In the genomic region with DNA sequence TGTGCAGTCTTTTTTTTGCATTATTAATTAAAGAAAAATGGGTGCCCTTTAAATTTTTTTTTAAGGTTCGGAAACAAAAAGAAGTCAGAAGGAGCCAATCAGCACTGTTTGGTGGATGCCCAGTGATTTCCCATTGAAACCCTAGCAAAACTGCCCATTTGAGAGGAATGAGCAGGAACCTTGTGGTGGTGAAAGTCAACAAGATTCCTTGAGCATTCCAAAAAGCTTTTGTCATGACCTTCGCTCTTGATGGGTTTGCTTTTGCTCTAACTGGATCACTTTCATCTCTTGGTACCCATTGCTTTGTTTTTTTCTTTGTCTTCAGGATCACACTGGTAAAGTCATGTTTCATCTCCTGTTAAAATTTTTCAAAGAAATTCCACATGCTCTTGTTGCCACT, we compare ENCODE assay signal across 1 cellular context.
TF ChIP-seq lines count a peak whose summit lies in the region.

No MANE protein-coding gene starts in this region.

TF ChIP-seq in HepG2, 621 proteins besides CTCF, POLR2A, EP300 and RAD21 (continued from another document and continues in another):
- TF ChIP-seq, protein P1, sequence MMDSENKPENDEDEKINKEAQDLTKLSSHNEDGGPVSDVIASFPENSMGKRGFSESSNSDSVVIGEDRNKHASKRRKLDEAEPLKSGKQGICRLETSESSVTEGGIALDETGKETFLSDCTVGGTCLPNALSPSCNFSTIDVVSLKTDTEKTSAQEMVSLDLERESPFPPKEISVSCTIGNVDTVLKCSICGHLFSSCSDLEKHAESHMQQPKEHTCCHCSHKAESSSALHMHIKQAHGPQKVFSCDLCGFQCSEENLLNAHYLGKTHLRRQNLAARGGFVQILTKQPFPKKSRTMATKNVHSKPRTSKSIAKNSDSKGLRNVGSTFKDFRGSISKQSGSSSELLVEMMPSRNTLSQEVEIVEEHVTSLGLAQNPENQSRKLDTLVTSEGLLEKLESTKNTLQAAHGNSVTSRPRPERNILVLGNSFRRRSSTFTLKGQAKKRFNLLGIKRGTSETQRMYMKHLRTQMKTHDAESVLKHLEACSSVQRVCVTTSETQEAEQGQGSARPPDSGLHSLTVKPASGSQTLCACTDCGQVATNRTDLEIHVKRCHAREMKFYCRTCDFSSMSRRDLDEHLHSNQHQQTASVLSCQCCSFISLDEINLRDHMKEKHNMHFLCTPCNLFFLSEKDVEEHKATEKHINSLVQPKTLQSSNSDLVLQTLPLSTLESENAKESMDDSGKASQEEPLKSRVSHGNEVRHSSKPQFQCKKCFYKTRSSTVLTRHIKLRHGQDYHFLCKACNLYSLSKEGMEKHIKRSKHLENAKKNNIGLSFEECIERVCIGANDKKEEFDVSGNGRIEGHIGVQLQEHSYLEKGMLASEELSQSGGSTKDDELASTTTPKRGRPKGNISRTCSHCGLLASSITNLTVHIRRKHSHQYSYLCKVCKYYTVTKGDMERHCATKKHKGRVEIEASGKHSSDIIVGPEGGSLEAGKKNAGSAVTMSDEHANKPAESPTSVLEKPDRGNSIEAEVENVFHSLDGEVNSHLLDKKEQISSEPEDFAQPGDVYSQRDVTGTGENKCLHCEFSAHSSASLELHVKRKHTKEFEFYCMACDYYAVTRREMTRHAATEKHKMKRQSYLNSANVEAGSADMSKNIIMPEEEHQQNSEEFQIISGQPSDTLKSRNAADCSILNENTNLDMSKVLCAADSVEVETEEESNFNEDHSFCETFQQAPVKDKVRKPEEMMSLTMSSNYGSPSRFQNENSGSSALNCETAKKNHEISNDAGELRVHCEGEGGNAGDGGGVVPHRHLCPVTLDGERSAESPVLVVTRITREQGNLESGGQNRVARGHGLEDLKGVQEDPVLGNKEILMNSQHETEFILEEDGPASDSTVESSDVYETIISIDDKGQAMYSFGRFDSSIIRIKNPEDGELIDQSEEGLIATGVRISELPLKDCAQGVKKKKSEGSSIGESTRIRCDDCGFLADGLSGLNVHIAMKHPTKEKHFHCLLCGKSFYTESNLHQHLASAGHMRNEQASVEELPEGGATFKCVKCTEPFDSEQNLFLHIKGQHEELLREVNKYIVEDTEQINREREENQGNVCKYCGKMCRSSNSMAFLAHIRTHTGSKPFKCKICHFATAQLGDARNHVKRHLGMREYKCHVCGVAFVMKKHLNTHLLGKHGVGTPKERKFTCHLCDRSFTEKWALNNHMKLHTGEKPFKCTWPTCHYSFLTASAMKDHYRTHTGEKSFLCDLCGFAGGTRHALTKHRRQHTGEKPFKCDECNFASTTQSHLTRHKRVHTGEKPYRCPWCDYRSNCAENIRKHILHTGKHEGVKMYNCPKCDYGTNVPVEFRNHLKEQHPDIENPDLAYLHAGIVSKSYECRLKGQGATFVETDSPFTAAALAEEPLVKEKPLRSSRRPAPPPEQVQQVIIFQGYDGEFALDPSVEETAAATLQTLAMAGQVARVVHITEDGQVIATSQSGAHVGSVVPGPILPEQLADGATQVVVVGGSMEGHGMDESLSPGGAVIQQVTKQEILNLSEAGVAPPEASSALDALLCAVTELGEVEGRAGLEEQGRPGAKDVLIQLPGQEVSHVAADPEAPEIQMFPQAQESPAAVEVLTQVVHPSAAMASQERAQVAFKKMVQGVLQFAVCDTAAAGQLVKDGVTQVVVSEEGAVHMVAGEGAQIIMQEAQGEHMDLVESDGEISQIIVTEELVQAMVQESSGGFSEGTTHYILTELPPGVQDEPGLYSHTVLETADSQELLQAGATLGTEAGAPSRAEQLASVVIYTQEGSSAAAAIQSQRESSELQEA (CRISPR knock-in tag; IDR thresholded peaks at IDR 0.05; ENCODE audit: not compliant biosample characterization): no peak
- TF ChIP-seq DNMT1 (CRISPR knock-in tag; IDR thresholded peaks at IDR 0.05) (no peak), CREM (IDR thresholded peaks at IDR 0.05) (peak; percentile 45; the same call in 1 of the 2 replicates), CREM (CRISPR knock-in tag; IDR thresholded peaks at IDR 0.05) (no peak), CHCHD3 (CRISPR knock-in tag; IDR thresholded peaks at IDR 0.05) (no peak), MIXL1 (CRISPR knock-in tag; IDR thresholded peaks at IDR 0.05) (0 out of 2 replicates have a peak, but pooled peaks have one; percentile 18), HOXA9 (CRISPR knock-in tag; IDR thresholded peaks at IDR 0.05; ENCODE audit: borderline replicate concordance) (no peak), ZNF672 (CRISPR knock-in tag; IDR thresholded peaks at IDR 0.05) (no peak), NCOA2 (CRISPR knock-in tag; IDR thresholded peaks at IDR 0.05) (peak; percentile 83), ETV5 (CRISPR knock-in tag; IDR thresholded peaks at IDR 0.05; ENCODE audit: borderline replicate concordance) (peak; percentile 66; the same call in 1 of the 2 replicates), RNF2 (conservative IDR thresholded peaks at IDR 0.05; ENCODE audit: low read depth) (no peak), HDAC1 (CRISPR knock-in tag; IDR thresholded peaks at IDR 0.05) (no peak), KLF9 (CRISPR knock-in tag; IDR thresholded peaks at IDR 0.05; ENCODE audit: low read depth) (no peak), HES4 (CRISPR knock-in tag; IDR thresholded peaks at IDR 0.05; ENCODE audit: borderline replicate concordance) (no peak), MAFF (IDR thresholded peaks at IDR 0.05; ENCODE audit: low read depth, low read length) (no peak), HMG20B (CRISPR knock-in tag; conservative IDR thresholded peaks at IDR 0.05) (peak; percentile 50; the same call in 1 of the 2 replicates), MED8 (CRISPR knock-in tag; IDR thresholded peaks at IDR 0.05; ENCODE audit: insufficient replicate concordance) (no peak), SIN3B (IDR thresholded peaks at IDR 0.05; ENCODE audit: low read length) (no peak), ZNF749 (CRISPR knock-in tag; IDR thresholded peaks at IDR 0.05; ENCODE audit: borderline replicate concordance) (no peak), BCL6 (CRISPR knock-in tag; IDR thresholded peaks at IDR 0.05) (peak; percentile 70), ZNF546 (CRISPR knock-in tag; conservative IDR thresholded peaks at IDR 0.05) (no peak), SOX13 (IDR thresholded peaks at IDR 0.05) (peak; percentile 93), SOX13 (CRISPR knock-in tag; conservative IDR thresholded peaks at IDR 0.05 in 1 of 2, IDR thresholded peaks at IDR 0.05 in 1 of 2) (peak in 1 of 2 experiments; percentile 100; a peak in 2 of 4 replicates), ZNF792 (CRISPR knock-in tag; IDR thresholded peaks at IDR 0.05) (no peak), ZNF160 (CRISPR knock-in tag; IDR thresholded peaks at IDR 0.05) (no peak), MXD4 (CRISPR knock-in tag; IDR thresholded peaks at IDR 0.05) (0 out of 2 replicates have a peak, but pooled peaks have one; percentile 21), ELF3 (CRISPR knock-in tag; IDR thresholded peaks at IDR 0.05) (peak; percentile 42), GATAD1 (CRISPR knock-in tag; IDR thresholded peaks at IDR 0.05) (no peak), ZBTB20 (CRISPR knock-in tag; IDR thresholded peaks at IDR 0.05; ENCODE audit: borderline replicate concordance, low read depth) (no peak), XBP1 (CRISPR knock-in tag; IDR thresholded peaks at IDR 0.05) (no peak), FOXP1 (IDR thresholded peaks at IDR 0.05) (no peak), FOXP1 (CRISPR knock-in tag; IDR thresholded peaks at IDR 0.05) (peak; percentile 51; the same call in 1 of the 2 replicates), ZFP36L2 (CRISPR knock-in tag; IDR thresholded peaks at IDR 0.05) (no peak)
- TF ChIP-seq, protein P2, sequence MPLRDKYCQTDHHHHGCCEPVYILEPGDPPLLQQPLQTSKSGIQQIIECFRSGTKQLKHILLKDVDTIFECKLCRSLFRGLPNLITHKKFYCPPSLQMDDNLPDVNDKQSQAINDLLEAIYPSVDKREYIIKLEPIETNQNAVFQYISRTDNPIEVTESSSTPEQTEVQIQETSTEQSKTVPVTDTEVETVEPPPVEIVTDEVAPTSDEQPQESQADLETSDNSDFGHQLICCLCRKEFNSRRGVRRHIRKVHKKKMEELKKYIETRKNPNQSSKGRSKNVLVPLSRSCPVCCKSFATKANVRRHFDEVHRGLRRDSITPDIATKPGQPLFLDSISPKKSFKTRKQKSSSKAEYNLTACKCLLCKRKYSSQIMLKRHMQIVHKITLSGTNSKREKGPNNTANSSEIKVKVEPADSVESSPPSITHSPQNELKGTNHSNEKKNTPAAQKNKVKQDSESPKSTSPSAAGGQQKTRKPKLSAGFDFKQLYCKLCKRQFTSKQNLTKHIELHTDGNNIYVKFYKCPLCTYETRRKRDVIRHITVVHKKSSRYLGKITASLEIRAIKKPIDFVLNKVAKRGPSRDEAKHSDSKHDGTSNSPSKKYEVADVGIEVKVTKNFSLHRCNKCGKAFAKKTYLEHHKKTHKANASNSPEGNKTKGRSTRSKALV (CRISPR knock-in tag; IDR thresholded peaks at IDR 0.05): 0 out of 2 replicates have a peak, but pooled peaks have one; percentile 29
- TF ChIP-seq, protein P3, sequence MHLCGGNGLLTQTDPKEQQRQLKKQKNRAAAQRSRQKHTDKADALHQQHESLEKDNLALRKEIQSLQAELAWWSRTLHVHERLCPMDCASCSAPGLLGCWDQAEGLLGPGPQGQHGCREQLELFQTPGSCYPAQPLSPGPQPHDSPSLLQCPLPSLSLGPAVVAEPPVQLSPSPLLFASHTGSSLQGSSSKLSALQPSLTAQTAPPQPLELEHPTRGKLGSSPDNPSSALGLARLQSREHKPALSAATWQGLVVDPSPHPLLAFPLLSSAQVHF (CRISPR knock-in tag; IDR thresholded peaks at IDR 0.05): no peak
- TF ChIP-seq, protein P4, sequence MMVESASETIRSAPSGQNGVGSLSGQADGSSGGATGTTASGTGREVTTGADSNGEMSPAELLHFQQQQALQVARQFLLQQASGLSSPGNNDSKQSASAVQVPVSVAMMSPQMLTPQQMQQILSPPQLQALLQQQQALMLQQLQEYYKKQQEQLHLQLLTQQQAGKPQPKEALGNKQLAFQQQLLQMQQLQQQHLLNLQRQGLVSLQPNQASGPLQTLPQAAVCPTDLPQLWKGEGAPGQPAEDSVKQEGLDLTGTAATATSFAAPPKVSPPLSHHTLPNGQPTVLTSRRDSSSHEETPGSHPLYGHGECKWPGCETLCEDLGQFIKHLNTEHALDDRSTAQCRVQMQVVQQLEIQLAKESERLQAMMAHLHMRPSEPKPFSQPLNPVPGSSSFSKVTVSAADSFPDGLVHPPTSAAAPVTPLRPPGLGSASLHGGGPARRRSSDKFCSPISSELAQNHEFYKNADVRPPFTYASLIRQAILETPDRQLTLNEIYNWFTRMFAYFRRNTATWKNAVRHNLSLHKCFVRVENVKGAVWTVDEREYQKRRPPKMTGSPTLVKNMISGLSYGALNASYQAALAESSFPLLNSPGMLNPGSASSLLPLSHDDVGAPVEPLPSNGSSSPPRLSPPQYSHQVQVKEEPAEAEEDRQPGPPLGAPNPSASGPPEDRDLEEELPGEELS (CRISPR knock-in tag; IDR thresholded peaks at IDR 0.05): peak; percentile 57; the same call in 1 of the 2 replicates
- TF ChIP-seq, protein P5, sequence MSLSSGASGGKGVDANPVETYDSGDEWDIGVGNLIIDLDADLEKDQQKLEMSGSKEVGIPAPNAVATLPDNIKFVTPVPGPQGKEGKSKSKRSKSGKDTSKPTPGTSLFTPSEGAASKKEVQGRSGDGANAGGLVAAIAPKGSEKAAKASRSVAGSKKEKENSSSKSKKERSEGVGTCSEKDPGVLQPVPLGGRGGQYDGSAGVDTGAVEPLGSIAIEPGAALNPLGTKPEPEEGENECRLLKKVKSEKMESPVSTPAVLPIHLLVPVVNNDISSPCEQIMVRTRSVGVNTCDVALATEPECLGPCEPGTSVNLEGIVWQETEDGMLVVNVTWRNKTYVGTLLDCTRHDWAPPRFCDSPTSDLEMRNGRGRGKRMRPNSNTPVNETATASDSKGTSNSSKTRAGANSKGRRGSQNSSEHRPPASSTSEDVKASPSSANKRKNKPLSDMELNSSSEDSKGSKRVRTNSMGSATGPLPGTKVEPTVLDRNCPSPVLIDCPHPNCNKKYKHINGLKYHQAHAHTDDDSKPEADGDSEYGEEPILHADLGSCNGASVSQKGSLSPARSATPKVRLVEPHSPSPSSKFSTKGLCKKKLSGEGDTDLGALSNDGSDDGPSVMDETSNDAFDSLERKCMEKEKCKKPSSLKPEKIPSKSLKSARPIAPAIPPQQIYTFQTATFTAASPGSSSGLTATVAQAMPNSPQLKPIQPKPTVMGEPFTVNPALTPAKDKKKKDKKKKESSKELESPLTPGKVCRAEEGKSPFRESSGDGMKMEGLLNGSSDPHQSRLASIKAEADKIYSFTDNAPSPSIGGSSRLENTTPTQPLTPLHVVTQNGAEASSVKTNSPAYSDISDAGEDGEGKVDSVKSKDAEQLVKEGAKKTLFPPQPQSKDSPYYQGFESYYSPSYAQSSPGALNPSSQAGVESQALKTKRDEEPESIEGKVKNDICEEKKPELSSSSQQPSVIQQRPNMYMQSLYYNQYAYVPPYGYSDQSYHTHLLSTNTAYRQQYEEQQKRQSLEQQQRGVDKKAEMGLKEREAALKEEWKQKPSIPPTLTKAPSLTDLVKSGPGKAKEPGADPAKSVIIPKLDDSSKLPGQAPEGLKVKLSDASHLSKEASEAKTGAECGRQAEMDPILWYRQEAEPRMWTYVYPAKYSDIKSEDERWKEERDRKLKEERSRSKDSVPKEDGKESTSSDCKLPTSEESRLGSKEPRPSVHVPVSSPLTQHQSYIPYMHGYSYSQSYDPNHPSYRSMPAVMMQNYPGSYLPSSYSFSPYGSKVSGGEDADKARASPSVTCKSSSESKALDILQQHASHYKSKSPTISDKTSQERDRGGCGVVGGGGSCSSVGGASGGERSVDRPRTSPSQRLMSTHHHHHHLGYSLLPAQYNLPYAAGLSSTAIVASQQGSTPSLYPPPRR (CRISPR knock-in tag; IDR thresholded peaks at IDR 0.05; ENCODE audit: borderline replicate concordance): no peak
- TF ChIP-seq, protein P6, sequence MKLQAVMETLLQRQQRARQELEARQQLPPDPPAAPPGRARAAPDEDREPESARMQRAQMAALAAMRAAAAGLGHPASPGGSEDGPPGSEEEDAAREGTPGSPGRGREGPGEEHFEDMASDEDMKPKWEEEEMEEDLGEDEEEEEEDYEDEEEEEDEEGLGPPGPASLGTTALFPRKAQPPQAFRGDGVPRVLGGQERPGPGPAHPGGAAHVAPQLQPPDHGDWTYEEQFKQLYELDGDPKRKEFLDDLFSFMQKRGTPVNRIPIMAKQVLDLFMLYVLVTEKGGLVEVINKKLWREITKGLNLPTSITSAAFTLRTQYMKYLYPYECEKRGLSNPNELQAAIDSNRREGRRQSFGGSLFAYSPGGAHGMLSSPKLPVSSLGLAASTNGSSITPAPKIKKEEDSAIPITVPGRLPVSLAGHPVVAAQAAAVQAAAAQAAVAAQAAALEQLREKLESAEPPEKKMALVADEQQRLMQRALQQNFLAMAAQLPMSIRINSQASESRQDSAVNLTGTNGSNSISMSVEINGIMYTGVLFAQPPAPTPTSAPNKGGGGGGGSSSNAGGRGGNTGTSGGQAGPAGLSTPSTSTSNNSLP (IDR thresholded peaks at IDR 0.05; ENCODE audit: low read depth, low read length): no peak
- TF ChIP-seq, protein P7, sequence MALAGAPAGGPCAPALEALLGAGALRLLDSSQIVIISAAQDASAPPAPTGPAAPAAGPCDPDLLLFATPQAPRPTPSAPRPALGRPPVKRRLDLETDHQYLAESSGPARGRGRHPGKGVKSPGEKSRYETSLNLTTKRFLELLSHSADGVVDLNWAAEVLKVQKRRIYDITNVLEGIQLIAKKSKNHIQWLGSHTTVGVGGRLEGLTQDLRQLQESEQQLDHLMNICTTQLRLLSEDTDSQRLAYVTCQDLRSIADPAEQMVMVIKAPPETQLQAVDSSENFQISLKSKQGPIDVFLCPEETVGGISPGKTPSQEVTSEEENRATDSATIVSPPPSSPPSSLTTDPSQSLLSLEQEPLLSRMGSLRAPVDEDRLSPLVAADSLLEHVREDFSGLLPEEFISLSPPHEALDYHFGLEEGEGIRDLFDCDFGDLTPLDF (CRISPR knock-in tag; IDR thresholded peaks at IDR 0.05): no peak
